Comparison of ENCODE assay signal across 17 cellular contexts in genomic region chr3:156782921-156783320, GRCh38.
"Had no signal": no experiment of that assay in that cellular context is flagged by ENCODE, and none has a peak within 500 bp of the region (broad histone marks: within the 10 kb centered on the region; RNA-seq: fewer than 3 reads in every experiment).

No MANE protein-coding gene starts in this region.

- H3K27ac Mint-ChIP-seq: activated CD4-positive, alpha-beta T cell treated with anti-CD3 and anti-CD28 coated beads, Interleukin-2, amount 10 ng/mL, durations not matched to agents 24 days and 14 days; brain; naive B cell; stimulated activated memory B cell treated with anti-CD40 and anti-IgM and Interleukin-4, amounts not matched to agents 10 μg/mL and 1 μg/mL and 100 μg/mL, for 72 hours; WTC11 had no signal

- H3K36me3 Mint-ChIP-seq: brain, WTC11 had no signal

- H3K4me1 ChIP-seq: spleen, tibial nerve had no signal

- DNase-seq: activated CD4-positive, alpha-beta T cell treated with anti-CD3 and anti-CD28 coated beads, Interleukin-2, amount 10 ng/mL, durations not matched to agents 24 days and 14 days; activated CD8-positive, alpha-beta memory T cell treated with anti-CD3 and anti-CD28 coated beads for 24 hours; activated naive CD4-positive, alpha-beta T cell treated with anti-CD3 and anti-CD28 coated beads, Interleukin-2, amount 50 U/mL, for 16 hours; dorsolateral prefrontal cortex; esophagus squamous epithelium; heart left ventricle; kidney; midbrain; naive B cell; right cardiac atrium; spleen; stimulated activated CD4-positive, alpha-beta T cell treated with anti-CD3 and anti-CD28 coated beads, Interleukin-1b, Interleukin-23, amount 100 ng/mL, for 48 hours had no signal

- H3K4me3 Mint-ChIP-seq: activated CD4-positive, alpha-beta T cell treated with anti-CD3 and anti-CD28 coated beads, Interleukin-2, amount 10 ng/mL, durations not matched to agents 24 days and 14 days; brain; naive B cell; stimulated activated memory B cell treated with anti-CD40 and anti-IgM and Interleukin-4, amounts not matched to agents 10 μg/mL and 1 μg/mL and 100 μg/mL, for 72 hours; WTC11 had no signal

- H3K27ac ChIP-seq: dorsolateral prefrontal cortex, heart left ventricle, spleen, tibial nerve had no signal

- H3K36me3 ChIP-seq: esophagus squamous epithelium, heart left ventricle, spleen, tibial nerve had no signal

- H3K9me3 ChIP-seq: esophagus squamous epithelium, heart left ventricle, spleen, tibial nerve had no signal

- H3K27me3 Mint-ChIP-seq: activated CD4-positive, alpha-beta T cell treated with anti-CD3 and anti-CD28 coated beads, Interleukin-2, amount 10 ng/mL, durations not matched to agents 24 days and 14 days; naive B cell; stimulated activated memory B cell treated with anti-CD40 and anti-IgM and Interleukin-4, amounts not matched to agents 10 μg/mL and 1 μg/mL and 100 μg/mL, for 72 hours had no signal

- H3K4me3 ChIP-seq: dorsolateral prefrontal cortex, esophagus squamous epithelium, heart left ventricle, spleen, tibial nerve had no signal

- H3K27me3 ChIP-seq: dorsolateral prefrontal cortex, esophagus squamous epithelium, heart left ventricle, spleen, tibial nerve had no signal

- H3K9me3 Mint-ChIP-seq: brain; naive B cell; stimulated activated memory B cell treated with anti-CD40 and anti-IgM and Interleukin-4, amounts not matched to agents 10 μg/mL and 1 μg/mL and 100 μg/mL, for 72 hours; WTC11 had no signal

- ATAC-seq: heart left ventricle; right cardiac atrium; stimulated activated memory B cell treated with anti-CD40 and anti-IgM and Interleukin-4, amounts not matched to agents 10 μg/mL and 1 μg/mL and 100 μg/mL, for 72 hours; WTC11 had no signal

- H3K4me1 Mint-ChIP-seq: naive B cell; stimulated activated memory B cell treated with anti-CD40 and anti-IgM and Interleukin-4, amounts not matched to agents 10 μg/mL and 1 μg/mL and 100 μg/mL, for 72 hours; WTC11 had no signal

- FAIRE-seq: frontal cortex, kidney had no signal
